In genomic region chr2:101406867-101407266, GRCh38 we compare ENCODE assay signal across 16 cellular contexts. TPM values are rescaled to one million over a fixed set of nuclear protein-coding genes. Genes with fewer than 3 reads are reported as not detected.
DNase-seq lines count a peak whose midpoint lies in the region; TF ChIP-seq lines count a peak whose summit lies in the region.
"Had no signal": no experiment of that assay in that cellular context is flagged by ENCODE, and none has a peak within 500 bp of the region (broad histone marks: within the 10 kb centered on the region; RNA-seq: fewer than 3 reads in every experiment).

No MANE protein-coding gene starts in this region.

- H3K4me3 Mint-ChIP-seq in H9 (no peak overlapping the region), neural progenitor cell (no peak overlapping the region)
- H3K4me3 Mint-ChIP-seq: activated T-cell treated with anti-CD3 and anti-CD28 coated beads, Interleukin-2, amount 50 U/mL, for 4 hours; brain had no signal

- H3K27ac ChIP-seq in mesenchymal stem cell (ENCODE audit: low read length, poor library complexity, severe bottlenecking): no peak overlapping the region
- no peak overlapping the region for H3K27ac ChIP-seq in H9 (ENCODE audit: insufficient read length, low read depth, low read length)
- no peak overlapping the region for H3K27ac ChIP-seq in neural progenitor cell
- H3K27ac ChIP-seq: pancreas had no signal

- H4K5ac ChIP-seq in H9 (ENCODE audit: insufficient read length, low read depth, low read length): no peak overlapping the region

- H3K14ac ChIP-seq in mesenchymal stem cell (ENCODE audit: low read length in 2 of 2) (no peak overlapping the region), H9 (ENCODE audit: insufficient read depth, low read length) (no peak overlapping the region)

- H3K4ac ChIP-seq in mesenchymal stem cell (ENCODE audit: low read depth in 1 of 2, low read length in 2 of 2) (no peak overlapping the region), H9 (ENCODE audit: low read depth, low read length) (no peak overlapping the region)

- DNase-seq in CD1c-positive myeloid dendritic cell (ENCODE audit: extremely low spot score): peak; percentile 28
- DNase-seq in M059J (ENCODE audit: low read depth): peak; percentile 65
- DNase-seq in astrocyte of the hippocampus (ENCODE audit: low read depth, low spot score): peak; percentile 67
- DNase-seq in mesenchymal stem cell: peak; percentile 92
- no peak for DNase-seq in H9
- no peak for DNase-seq in NAMALWA (ENCODE audit: low spot score)
- no peak for DNase-seq in NCI-H2107 (lab: John Stamatoyannopoulos, UW)
- DNase-seq in neural progenitor cell (ENCODE audit: low spot score): no peak
- DNase-seq: activated T-cell treated with anti-CD3 and anti-CD28 coated beads, Interleukin-2, amount 50 U/mL, for 4 hours; COR-L47; left ventricle myocardium superior; NCI-H2081 treated with DMSO at 0.1 percent for 48 hours; pancreas; RPMI8226; stimulated activated CD4-positive, alpha-beta T cell treated with anti-CD3 and anti-CD28 coated beads, Interleukin-4, amount 100 ng/mL, for 24 hours had no signal

- no peak overlapping the region for H2AFZ ChIP-seq in mesenchymal stem cell (ENCODE audit: low read depth, low read length)
- H2AFZ ChIP-seq in H9 (ENCODE audit: low read length): no peak overlapping the region
- no peak overlapping the region for H2AFZ ChIP-seq in neural progenitor cell (replicated peaks)

- TF ChIP-seq CTCF in H9 (conservative IDR thresholded peaks at IDR 0.05) (no peak), neural progenitor cell (IDR thresholded peaks at IDR 0.05) (no peak)

- H3K79me2 ChIP-seq in H9 (ENCODE audit: insufficient read depth, low read length): no peaks in the 10 kb centered on the region
- no peaks in the 10 kb centered on the region for H3K79me2 ChIP-seq in neural progenitor cell (ENCODE audit: low read depth)

- H3K23ac ChIP-seq in mesenchymal stem cell (ENCODE audit: low read length in 2 of 2): peak overlapping the region in 1 of 2 experiments; percentile 67
- H3K23ac ChIP-seq in H9 (ENCODE audit: insufficient read length, low read depth, low read length): no peak overlapping the region

- no peak overlapping the region for H4K8ac ChIP-seq in mesenchymal stem cell (ENCODE audit: low read length)
- H4K8ac ChIP-seq in H9 (replicated peaks; ENCODE audit: insufficient read length, low read depth, low read length): no peak overlapping the region

- no peak overlapping the region for H2BK20ac ChIP-seq in H9 (ENCODE audit: low read depth, low read length, poor library complexity, severe bottlenecking)

- H2BK15ac ChIP-seq in mesenchymal stem cell (ENCODE audit: low read depth, poor library complexity, severe bottlenecking) (no peak overlapping the region), H9 (ENCODE audit: low read depth, low read length) (no peak overlapping the region)

- H3K36me3 Mint-ChIP-seq in H9 (ENCODE audit: insufficient read depth in 1 of 3, low read depth in 3 of 3) (no peaks in the 10 kb centered on the region), neural progenitor cell (no peaks in the 10 kb centered on the region)
- H3K36me3 Mint-ChIP-seq: brain had no signal

- H2AK5ac ChIP-seq in mesenchymal stem cell (ENCODE audit: low read length, severe bottlenecking) (no peak overlapping the region), H9 (ENCODE audit: insufficient read length, low read length) (no peak overlapping the region)

- H3K9me3 Mint-ChIP-seq in H9 (no peaks in the 10 kb centered on the region; a peak in 2 of 5 replicates), neural progenitor cell (no peaks in the 10 kb centered on the region)
- H3K9me3 Mint-ChIP-seq: activated T-cell treated with anti-CD3 and anti-CD28 coated beads, Interleukin-2, amount 50 U/mL, for 4 hours had no signal

- no peaks in the 10 kb centered on the region for H3K23me2 ChIP-seq in H9 (ENCODE audit: insufficient read length, low read depth, low read length, poor library complexity, severe bottlenecking)

- H3K27ac Mint-ChIP-seq in H9 (no peak overlapping the region), neural progenitor cell (no peak overlapping the region)
- H3K27ac Mint-ChIP-seq: brain had no signal

- peaks cover 11 to 17% of the 10 kb centered on the region in 2 experiments for H3K4me1 Mint-ChIP-seq in H9
- H3K4me1 Mint-ChIP-seq in neural progenitor cell: peaks cover 10% of the 10 kb centered on the region
- H3K4me1 Mint-ChIP-seq: brain had no signal

- H2BK120ac ChIP-seq in mesenchymal stem cell (ENCODE audit: low read depth, low read length) (no peak overlapping the region), H9 (ENCODE audit: low read depth, low read length, poor library complexity, severe bottlenecking) (no peak overlapping the region)

- H3K36me3 ChIP-seq in mesenchymal stem cell (ENCODE audit: control insufficient read depth in 1 of 2, insufficient read depth in 2 of 2, low read depth in 1 of 2, low read length in 2 of 2): peaks cover 0 to 81% of the 10 kb centered on the region in 2 experiments
- H3K36me3 ChIP-seq in neural progenitor cell: no peaks in the 10 kb centered on the region
- H3K36me3 ChIP-seq: pancreas had no signal

- H3K9ac ChIP-seq in mesenchymal stem cell (ENCODE audit: low read length) (no peak overlapping the region), H9 (ENCODE audit: extremely low read depth, insufficient read length, low read length) (no peak overlapping the region), neural progenitor cell (no peak overlapping the region)

- H3K27me3 ChIP-seq in mesenchymal stem cell (ENCODE audit: control insufficient read depth in 1 of 2, insufficient read depth in 1 of 2, low read length in 2 of 2) (peaks cover 0 to 21% of the 10 kb centered on the region in 2 experiments), H9 (ENCODE audit: insufficient read depth, low read length) (no peaks in the 10 kb centered on the region), neural progenitor cell (no peaks in the 10 kb centered on the region)
- H3K27me3 ChIP-seq: pancreas had no signal

- H4K91ac ChIP-seq in mesenchymal stem cell (ENCODE audit: low read length): no peak overlapping the region
- H4K91ac ChIP-seq in H9 (ENCODE audit: insufficient read length, low read depth, low read length): no peak overlapping the region

- H3K79me1 ChIP-seq in mesenchymal stem cell (replicated peaks; ENCODE audit: low read length, poor library complexity, severe bottlenecking) (no peaks in the 10 kb centered on the region), H9 (ENCODE audit: insufficient read depth, low read depth, low read length, poor library complexity, severe bottlenecking) (no peaks in the 10 kb centered on the region)

- peak overlapping the region in 1 of 2 experiments; percentile 17 for H2BK12ac ChIP-seq in mesenchymal stem cell (ENCODE audit: low read length in 2 of 2)
- H2BK12ac ChIP-seq in H9 (ENCODE audit: insufficient read length, low read depth, low read length): no peak overlapping the region

- H3K56ac ChIP-seq in H9 (ENCODE audit: insufficient read length, low read depth, low read length): no peak overlapping the region

- no peak overlapping the region for H3T11ph ChIP-seq in H9 (ENCODE audit: low read length)

- H3F3A ChIP-seq in neural progenitor cell (ENCODE audit: low read depth): no peaks in the 10 kb centered on the region

- no peaks in the 10 kb centered on the region; the same call in 1 of the 2 replicates for H3K27me3 Mint-ChIP-seq in H9 (ENCODE audit: low read depth)
- peaks cover 17% of the 10 kb centered on the region for H3K27me3 Mint-ChIP-seq in neural progenitor cell (ENCODE audit: insufficient read depth, low read depth)

- H3K4me3 ChIP-seq in mesenchymal stem cell (ENCODE audit: insufficient read depth in 1 of 2, low read depth in 1 of 2, low read length in 2 of 2): no peak overlapping the region
- H3K4me3 ChIP-seq in neural progenitor cell: no peak overlapping the region
- H3K4me3 ChIP-seq: pancreas had no signal

- H3K4me1 ChIP-seq in mesenchymal stem cell (ENCODE audit: control insufficient read depth, insufficient read depth, low read depth, low read length) (peaks cover 2% of the 10 kb centered on the region), H9 (ENCODE audit: insufficient read depth, low read length) (no peaks in the 10 kb centered on the region), neural progenitor cell (no peaks in the 10 kb centered on the region)
- H3K4me1 ChIP-seq: pancreas had no signal

- no peak overlapping the region for H3K4me2 ChIP-seq in mesenchymal stem cell (ENCODE audit: low read length, poor library complexity, severe bottlenecking)
- H3K4me2 ChIP-seq in H9 (ENCODE audit: insufficient read depth, insufficient read length, low read length): no peak overlapping the region
- no peak overlapping the region for H3K4me2 ChIP-seq in neural progenitor cell

- H3K9me3 ChIP-seq in mesenchymal stem cell (ENCODE audit: control insufficient read depth, low read length) (no peaks in the 10 kb centered on the region), H9 (ENCODE audit: control insufficient read depth, low read depth, low read length) (no peaks in the 10 kb centered on the region), neural progenitor cell (ENCODE audit: low read depth) (no peaks in the 10 kb centered on the region)
- H3K9me3 ChIP-seq: pancreas had no signal

- H2BK5ac ChIP-seq in mesenchymal stem cell (ENCODE audit: low read depth, low read length, poor library complexity, severe bottlenecking) (no peak overlapping the region), H9 (ENCODE audit: insufficient read length, low read length) (no peak overlapping the region)

- H4K20me1 ChIP-seq in H9 (ENCODE audit: control insufficient read depth, insufficient read depth, insufficient read length): no peaks in the 10 kb centered on the region
- no peaks in the 10 kb centered on the region for H4K20me1 ChIP-seq in neural progenitor cell (ENCODE audit: low read depth)

- H3K18ac ChIP-seq in mesenchymal stem cell (ENCODE audit: low read depth in 1 of 2, low read length in 2 of 2) (no peak overlapping the region), H9 (ENCODE audit: insufficient read length, low read depth, low read length) (no peak overlapping the region)

RNA-seq across cellular contexts. Expression of gene CREG2, which starts 19.6 kb away (rescaled TPM):
- 0.15 and 0.86 TPM in 2 replicates for total RNA-seq in M059J (2014; rRNA removed; shearing (Covaris generic))
- polyA plus RNA-seq in mesenchymal stem cell (2013, experiment 1 of 2): not detected
- polyA plus RNA-seq in mesenchymal stem cell (2013, experiment 2 of 2): not detected
- total RNA-seq in H9 (2021): 0.77 and 1.2 TPM in 2 replicates
- 0.28 TPM in 1 of 2 replicates, not detected in the other for total RNA-seq in neural progenitor cell (ENCODE audit: low replicate concordance)
- total RNA-seq: activated T-cell treated with anti-CD3 and anti-CD28 coated beads, Interleukin-2, amount 50 U/mL, for 4 hours; left ventricle myocardium superior had no signal

Comparison
In these comparisons a context has a peak if more than half of its experiments do, and no peak if none do; other contexts are left out.
1. DNase-seq: peak in CD1c-positive myeloid dendritic cell (single experiment), M059J (single experiment), astrocyte of the hippocampus (single experiment) and mesenchymal stem cell (single experiment); none in H9 (single experiment), NAMALWA (single experiment), NCI-H2107 (single experiment) and neural progenitor cell (single experiment).